In the genomic region with DNA sequence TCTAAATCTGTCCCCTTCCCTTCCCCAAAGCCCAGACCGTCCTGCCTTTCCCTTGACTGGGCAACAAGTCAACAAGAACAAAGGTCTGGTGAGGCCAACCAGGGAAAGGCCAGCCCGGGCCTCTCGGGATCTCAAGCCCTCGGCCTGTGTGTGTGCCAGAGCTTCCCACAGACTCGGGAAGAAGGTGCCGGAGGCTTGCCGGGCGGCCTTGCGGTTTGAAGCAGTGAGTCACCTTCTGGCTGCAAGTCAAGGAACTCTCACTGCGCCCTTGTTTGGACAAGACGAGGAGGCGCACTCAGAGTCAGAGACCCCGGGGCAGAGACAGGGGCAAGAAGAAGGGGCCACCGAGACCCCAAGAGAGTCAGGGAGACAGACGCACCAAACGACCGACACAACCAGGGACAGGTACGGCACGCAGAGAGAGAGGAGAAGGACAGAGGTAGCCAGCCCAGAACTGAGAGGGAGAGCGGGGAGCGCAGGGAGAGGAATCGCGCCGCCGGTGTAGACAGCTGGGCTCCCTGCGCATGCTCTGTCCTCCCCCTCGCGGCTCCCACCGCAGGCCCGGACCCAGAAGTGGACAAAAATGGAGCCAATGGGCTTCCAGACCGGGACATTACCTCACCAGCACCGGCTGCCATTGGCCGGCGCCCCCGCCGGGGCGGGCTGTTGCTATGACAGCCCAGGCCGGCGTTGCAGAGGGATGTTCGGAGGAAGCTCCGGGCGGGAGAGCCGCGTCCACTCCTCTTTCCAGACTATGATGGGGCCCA, we compare ENCODE assay signal across 1 cellular context.
A peak's percentile ranks its signal among the peaks of the same experiment; 100 is the strongest.
TF ChIP-seq lines count a peak whose summit lies in the region.

No MANE protein-coding gene starts in this region.

TF ChIP-seq in HEK293, 187 proteins besides CTCF, POLR2A, EP300 and RAD21 (continued from another document and continues in another):
- TF ChIP-seq ZNF239 (tag by site-specific recombination; IDR thresholded peaks at IDR 0.05) (no peak), ZNF654 (tag by site-specific recombination; IDR thresholded peaks at IDR 0.05; ENCODE audit: low read depth) (no peak), ZNF560 (tag by site-specific recombination; IDR thresholded peaks at IDR 0.05; ENCODE audit: borderline replicate concordance) (no peak), ZNF292 (tag by site-specific recombination; IDR thresholded peaks at IDR 0.05; ENCODE audit: borderline replicate concordance, low read depth) (no peak), ZFP37 (tag by site-specific recombination; IDR thresholded peaks at IDR 0.05) (peak; percentile 85), ZNF26 (tag by site-specific recombination; IDR thresholded peaks at IDR 0.05) (no peak), ZNF449 (tag by site-specific recombination; IDR thresholded peaks at IDR 0.05) (peak; percentile 99), BCL6B (tag by site-specific recombination; IDR thresholded peaks at IDR 0.05) (no peak), ZBTB6 (tag by site-specific recombination; IDR thresholded peaks at IDR 0.05) (peak; percentile 58), ZNF214 (tag by site-specific recombination; IDR thresholded peaks at IDR 0.05; ENCODE audit: borderline replicate concordance) (no peak), KLF16 (tag by site-specific recombination; IDR thresholded peaks at IDR 0.05) (peak; percentile 67), OVOL3 (tag by site-specific recombination; IDR thresholded peaks at IDR 0.05) (no peak), ZSCAN5A (tag by site-specific recombination; IDR thresholded peaks at IDR 0.05) (no peak; the same call in 1 of the 2 replicates), ZNF623 (tag by site-specific recombination; IDR thresholded peaks at IDR 0.05) (0 out of 2 replicates have a peak, but pooled peaks have one; percentile 30), ZBTB1 (tag by site-specific recombination; IDR thresholded peaks at IDR 0.05) (peak; percentile 45; the same call in 1 of the 2 replicates), MZF1 (tag by site-specific recombination; IDR thresholded peaks at IDR 0.05; ENCODE audit: borderline replicate concordance) (peak; percentile 88), GLIS2 (tag by site-specific recombination; IDR thresholded peaks at IDR 0.05) (peak; percentile 92), ZNF76 (tag by site-specific recombination; IDR thresholded peaks at IDR 0.05; ENCODE audit: borderline replicate concordance, low read depth) (peak; percentile 69; the same call in 1 of the 2 replicates), ZBTB17 (tag by site-specific recombination; IDR thresholded peaks at IDR 0.05) (peak; percentile 98), ZBTB11 (tag by site-specific recombination; conservative IDR thresholded peaks at IDR 0.05; ENCODE audit: low read depth) (no peak), ZNF549 (tag by site-specific recombination; IDR thresholded peaks at IDR 0.05) (no peak), ZNF610 (tag by site-specific recombination; IDR thresholded peaks at IDR 0.05; ENCODE audit: borderline replicate concordance) (peak; percentile 84; the same call in 1 of the 2 replicates), ZNF416 (tag by site-specific recombination; IDR thresholded peaks at IDR 0.05) (no peak), ZNF391 (tag by site-specific recombination; IDR thresholded peaks at IDR 0.05; ENCODE audit: borderline replicate concordance, low read depth) (peak; percentile 45; the same call in 1 of the 2 replicates), ZNF248 (tag by site-specific recombination; IDR thresholded peaks at IDR 0.05) (no peak), ZNF518A (tag by site-specific recombination; conservative IDR thresholded peaks at IDR 0.05; ENCODE audit: low read depth) (no peak; the same call in 1 of the 2 replicates), ZNF138 (tag by site-specific recombination; IDR thresholded peaks at IDR 0.05; ENCODE audit: borderline replicate concordance) (no peak), ZNF660 (tag by site-specific recombination; IDR thresholded peaks at IDR 0.05) (peak; percentile 83; the same call in 1 of the 2 replicates), KLF7 (tag by site-specific recombination; IDR thresholded peaks at IDR 0.05; ENCODE audit: borderline replicate concordance) (no peak), TCF7L2 (IDR thresholded peaks at IDR 0.05; ENCODE audit: borderline replicate concordance, low read depth, low read length) (no peak), ZNF341 (tag by site-specific recombination; IDR thresholded peaks at IDR 0.05; ENCODE audit: low read depth) (peak; percentile 82), ZNF362 (tag by site-specific recombination; IDR thresholded peaks at IDR 0.05) (no peak), SP3 (tag by site-specific recombination; IDR thresholded peaks at IDR 0.05) (no peak), ZNF404 (tag by site-specific recombination; IDR thresholded peaks at IDR 0.05) (no peak)
- TF ChIP-seq, protein P1, sequence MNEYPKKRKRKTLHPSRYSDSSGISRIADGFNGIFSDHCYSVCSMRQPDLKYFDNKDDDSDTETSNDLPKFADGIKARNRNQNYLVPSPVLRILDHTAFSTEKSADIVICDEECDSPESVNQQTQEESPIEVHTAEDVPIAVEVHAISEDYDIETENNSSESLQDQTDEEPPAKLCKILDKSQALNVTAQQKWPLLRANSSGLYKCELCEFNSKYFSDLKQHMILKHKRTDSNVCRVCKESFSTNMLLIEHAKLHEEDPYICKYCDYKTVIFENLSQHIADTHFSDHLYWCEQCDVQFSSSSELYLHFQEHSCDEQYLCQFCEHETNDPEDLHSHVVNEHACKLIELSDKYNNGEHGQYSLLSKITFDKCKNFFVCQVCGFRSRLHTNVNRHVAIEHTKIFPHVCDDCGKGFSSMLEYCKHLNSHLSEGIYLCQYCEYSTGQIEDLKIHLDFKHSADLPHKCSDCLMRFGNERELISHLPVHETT (tag by site-specific recombination; IDR thresholded peaks at IDR 0.05) = peak; percentile 70; the same call in 1 of the 2 replicates
